ENCODE assay signal across 1 cellular context in the genomic region with DNA sequence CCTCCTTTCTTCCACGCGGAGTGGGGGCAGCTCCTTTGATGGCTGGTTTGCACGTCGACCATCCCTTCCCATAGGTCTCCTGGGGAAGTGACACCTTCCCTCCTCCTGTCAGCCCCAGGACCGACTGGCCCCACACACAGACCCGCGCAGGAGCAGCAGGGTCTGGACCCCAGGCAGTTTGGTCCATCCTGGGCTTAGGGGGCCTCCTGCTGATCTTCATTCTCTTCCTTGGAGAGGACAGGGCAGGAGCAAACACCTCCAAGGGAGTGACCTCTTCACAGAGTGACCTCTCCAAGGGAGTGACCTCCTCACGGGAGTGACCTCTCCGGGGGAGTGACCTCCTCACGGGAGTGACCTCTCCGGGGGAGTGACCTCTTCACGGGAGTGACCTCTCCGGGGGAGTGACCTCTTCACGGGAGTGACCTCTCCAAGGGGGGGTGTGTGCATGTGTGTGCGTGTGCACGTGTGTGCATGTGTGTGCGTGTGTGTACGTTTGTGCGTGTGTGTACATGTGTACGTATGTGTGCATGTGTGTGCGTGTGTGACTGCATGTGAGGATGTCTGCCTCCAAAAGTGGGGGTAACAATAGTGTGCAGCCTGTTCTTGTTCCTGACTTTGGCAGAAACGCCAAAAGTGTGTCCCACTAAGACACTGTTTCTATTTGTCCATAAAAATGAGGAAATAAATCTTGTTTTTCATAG.
TF ChIP-seq lines count a peak whose summit lies in the region.

No MANE protein-coding gene starts in this region.

TF ChIP-seq in HEK293, 187 proteins besides CTCF, POLR2A, EP300 and RAD21 (continued from another document):
- TF ChIP-seq GLIS1 (tag by site-specific recombination; IDR thresholded peaks at IDR 0.05) (0 out of 2 replicates have a peak, but pooled peaks have one; percentile 5), ZNF175 (tag by site-specific recombination; IDR thresholded peaks at IDR 0.05) (no peak)
- TF ChIP-seq, protein P1, sequence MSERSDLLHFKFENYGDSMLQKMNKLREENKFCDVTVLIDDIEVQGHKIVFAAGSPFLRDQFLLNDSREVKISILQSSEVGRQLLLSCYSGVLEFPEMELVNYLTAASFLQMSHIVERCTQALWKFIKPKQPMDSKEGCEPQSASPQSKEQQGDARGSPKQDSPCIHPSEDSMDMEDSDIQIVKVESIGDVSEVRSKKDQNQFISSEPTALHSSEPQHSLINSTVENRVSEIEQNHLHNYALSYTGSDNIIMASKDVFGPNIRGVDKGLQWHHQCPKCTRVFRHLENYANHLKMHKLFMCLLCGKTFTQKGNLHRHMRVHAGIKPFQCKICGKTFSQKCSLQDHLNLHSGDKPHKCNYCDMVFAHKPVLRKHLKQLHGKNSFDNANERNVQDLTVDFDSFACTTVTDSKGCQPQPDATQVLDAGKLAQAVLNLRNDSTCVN (tag by site-specific recombination; optimal IDR thresholded peaks at IDR 0.05): peak; percentile 11
TF ChIP-seq in HEK293: peak in this region for 3.
